7 cellular contexts compared by ENCODE assay signal in genomic region chr14:33412450-33412849, GRCh38.
"Had no signal": no experiment of that assay in that cellular context is flagged by ENCODE, and none has a peak within 500 bp of the region (broad histone marks: within the 10 kb centered on the region; RNA-seq: fewer than 3 reads in every experiment).

No MANE protein-coding gene starts in this region.

- FAIRE-seq: HTR-8/SVneo had no signal

- H3K4me1 ChIP-seq: HAP-1 had no signal

- H3K9me3 ChIP-seq: HAP-1 had no signal

- ATAC-seq: HCT116 had no signal

- H3K36me3 ChIP-seq: HAP-1 had no signal

- DNase-seq: GM23248, GOT3, H7, HFFc6 had no signal

- H3K4me3 ChIP-seq: GM23248, HAP-1 had no signal
